Comparison of ENCODE assay signal across 8 cellular contexts in the genomic region with DNA sequence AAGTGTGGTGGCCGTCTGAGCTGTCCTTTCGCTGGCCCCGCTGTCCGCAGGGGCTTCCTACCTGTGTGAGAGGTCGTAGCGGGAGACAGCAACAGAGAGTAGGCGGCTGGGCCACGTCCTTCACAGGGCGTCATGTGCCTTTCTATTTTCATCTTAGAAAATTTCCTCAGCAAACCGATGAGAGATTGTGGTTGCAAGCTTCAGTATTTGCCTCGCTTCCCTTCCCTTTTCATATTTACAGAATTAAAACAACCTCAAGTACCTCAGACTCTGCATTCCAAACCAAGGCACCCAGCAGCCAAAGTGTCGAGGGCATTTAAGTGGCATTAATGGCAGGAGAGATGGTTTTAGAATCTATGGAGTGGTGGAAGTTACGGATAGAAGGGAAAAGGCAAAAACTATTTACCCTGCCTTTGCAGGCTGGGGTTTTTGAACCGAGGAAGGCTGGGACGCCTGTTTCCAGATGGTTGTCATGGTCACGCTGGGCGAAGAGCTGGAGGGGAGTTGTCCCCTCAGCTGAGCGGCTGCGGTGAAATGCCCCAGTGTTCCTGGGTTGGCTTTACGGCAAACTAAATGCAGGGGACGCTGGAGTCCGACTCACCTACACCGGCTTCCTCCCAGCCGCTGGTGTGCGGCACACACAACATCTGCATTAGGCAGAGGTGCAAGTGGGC.
DNase-seq lines count a peak whose midpoint lies in the region; ATAC-seq and TF ChIP-seq lines count a peak whose summit lies in the region.

No MANE protein-coding gene starts in this region.

- H3K9me2 ChIP-seq in OCI-LY1 (ENCODE audit: low read depth, low read length) = no peaks in the 10 kb centered on the region

- peak overlapping the region; percentile 57 for H3K4me2 ChIP-seq in OCI-LY1 (ENCODE audit: low read length)

- no peak overlapping the region for H2AFZ ChIP-seq in OCI-LY1 (ENCODE audit: low read length)

- H3K27ac ChIP-seq in OCI-LY1 (ENCODE audit: low read depth, low read length, poor library complexity, severe bottlenecking) (peak overlapping the region; percentile 94), neutrophil (peak overlapping the region; percentile 35)

- H3K27me3 ChIP-seq in OCI-LY1 (ENCODE audit: insufficient read depth, low read length) (no peaks in the 10 kb centered on the region), neutrophil (peaks cover 12% of the 10 kb centered on the region)

- TF ChIP-seq CTCF in OCI-LY1 (IDR thresholded peaks at IDR 0.05; ENCODE audit: low read length) (no peak), neutrophil (IDR thresholded peaks at IDR 0.05) (no peak)

- H3K4me1 ChIP-seq in OCI-LY1 (ENCODE audit: insufficient read depth, low read length, severe bottlenecking) (peaks cover 74% of the 10 kb centered on the region), neutrophil (ENCODE audit: control insufficient read depth in 1 of 2, insufficient read depth in 1 of 2, low read depth in 1 of 2, low read length in 1 of 2) (peaks cover 2 to 4% of the 10 kb centered on the region in 2 experiments)

- H3K9ac ChIP-seq in OCI-LY1 (ENCODE audit: low read length) = peak overlapping the region; percentile 48; the same call in 1 of the 2 replicates

- H3F3A ChIP-seq in OCI-LY1 (ENCODE audit: insufficient read depth, low read length) = no peaks in the 10 kb centered on the region

- H3K4me3 ChIP-seq in OCI-LY1 (ENCODE audit: low read depth, low read length, poor library complexity, severe bottlenecking) (peak overlapping the region; percentile 45), neutrophil (ENCODE audit: low read depth in 1 of 2, low read length in 1 of 2) (no peak overlapping the region)

- no peaks in the 10 kb centered on the region for H3K79me2 ChIP-seq in OCI-LY1 (ENCODE audit: insufficient read depth, low read length)

- H3K9me3 ChIP-seq in OCI-LY1 (ENCODE audit: low read length) (no peaks in the 10 kb centered on the region), neutrophil (no peaks in the 10 kb centered on the region)

- no peaks in the 10 kb centered on the region for H4K20me1 ChIP-seq in OCI-LY1 (ENCODE audit: insufficient read depth, low read length)

- H3K36me3 ChIP-seq in OCI-LY1 (ENCODE audit: insufficient read depth, low read length) (peaks cover 47% of the 10 kb centered on the region), neutrophil (peaks cover 68% of the 10 kb centered on the region)

- ATAC-seq in GM18861 (IDR thresholded peaks at IDR 0.05; ENCODE audit: unreplicated experiment) = peak; percentile 53
- peak; percentile 56 for ATAC-seq in HG02623 (IDR thresholded peaks at IDR 0.05; ENCODE audit: unreplicated experiment)

- no peak for DNase-seq in NCI-H187 (lab: John Stamatoyannopoulos, UW)
- DNase-seq in middle frontal gyrus (ENCODE audit: extremely low spot score, low spot score) = no peak
- DNase-seq in NCI-H69 (lab: John Stamatoyannopoulos, UW) = no peak
- DNase-seq in stimulated activated CD4-positive, alpha-beta T cell treated with anti-CD3 and anti-CD28 coated beads, Interleukin-4, amount 100 ng/mL, for 4 hours = no peak
